In genomic region chr14:72948481-72949138, GRCh38 we compare ENCODE assay signal across 8 cellular contexts. TPM values are rescaled to one million over a fixed set of nuclear protein-coding genes. Genes with fewer than 3 reads are reported as not detected.
DNase-seq lines count a peak whose midpoint lies in the region; ATAC-seq lines count a peak whose summit lies in the region.

No MANE protein-coding gene starts in this region.

- DNase-seq in NCI-H2196 (lab: John Stamatoyannopoulos, UW; ENCODE audit: unreplicated experiment) (peak; percentile 71), NCI-H2196 treated with DMSO at 0.1 percent for 48 hours (lab: John Stamatoyannopoulos, UW; ENCODE audit: unreplicated experiment) (no peak), NCI-H2171 treated with DMSO at 0.1 percent for 48 hours (lab: John Stamatoyannopoulos, UW) (peak; percentile 47), dermis blood vessel endothelial cell (peak; percentile 78), medulla oblongata (ENCODE audit: extremely low spot score) (peak; percentile 74)
- peak; percentile 63 for DNase-seq in activated CD4-positive, alpha-beta T cell treated with anti-CD3 and anti-CD28 coated beads, Interleukin-2, amount 50 U/mL, for 1 hour
- DNase-seq in stimulated activated CD8-positive, alpha-beta memory T cell treated with anti-CD3 and anti-CD28 coated beads, Interleukin-15, amount 100 ng/mL, for 48 hours (ENCODE audit: low read depth in 2 of 2): peak; percentile 21 to 28

- ATAC-seq in HG03442 (IDR thresholded peaks at IDR 0.05; ENCODE audit: unreplicated experiment): no peak

RNA-seq across cellular contexts. Expression of gene DCAF4, which starts 22.3 kb away (rescaled TPM):
- total RNA-seq in dermis blood vessel endothelial cell: 6.6 and 9.0 TPM in 2 replicates

RNA-seq across cellular contexts. Expression of gene DPF3, which starts 54.7 kb away (rescaled TPM):
- 1.4 and 2.9 TPM in 2 replicates for total RNA-seq in dermis blood vessel endothelial cell
